ENCODE assay signal across 12 cellular contexts in genomic region chr6:157514659-157515496, GRCh38.
A peak's percentile ranks its signal among the peaks of the same experiment; 100 is the strongest.
DNase-seq lines count a peak whose midpoint lies in the region; ATAC-seq and TF ChIP-seq lines count a peak whose summit lies in the region.
"Had no signal": no experiment of that assay in that cellular context is flagged by ENCODE, and none has a peak within 500 bp of the region (broad histone marks: within the 10 kb centered on the region; RNA-seq: fewer than 3 reads in every experiment).

No MANE protein-coding gene starts in this region.

- ATAC-seq in heart right ventricle: peak in 7 of 8 donors; percentile 36 to 88 (median 56)
- peak; percentile 69 for ATAC-seq in aorta (ENCODE audit: low FRiP score)
- ATAC-seq: left colon had no signal

- H4K20me1 ChIP-seq in OCI-LY7 (ENCODE audit: insufficient read depth, low read length): no peaks in the 10 kb centered on the region

- H3K36me3 Mint-ChIP-seq in T-helper 1 cell treated with Interleukin-12 subunit alpha and Interleukin-12 subunit beta and Interleukin-4 antibody, amounts not matched to agents 30 μg/mL and 1 μg/mL, for 36 hours (ENCODE audit: low read depth): peaks cover 6% of the 10 kb centered on the region
- H3K36me3 Mint-ChIP-seq: activated naive CD4-positive, alpha-beta T cell treated with anti-CD3 and anti-CD28 coated beads, Interleukin-2, amount 50 U/mL, for 24 hours had no signal

- no peak overlapping the region for H3K4me3 ChIP-seq in heart right ventricle
- H3K4me3 ChIP-seq in left ventricle myocardium inferior: no peak overlapping the region
- H3K4me3 ChIP-seq in aorta (ENCODE audit: low read length in 2 of 2): no peak overlapping the region
- H3K4me3 ChIP-seq in OCI-LY7 (ENCODE audit: low read depth, low read length, poor library complexity, severe bottlenecking): no peak overlapping the region

- H3K9me3 Mint-ChIP-seq in T-helper 1 cell treated with Interleukin-12 subunit alpha and Interleukin-12 subunit beta and Interleukin-4 antibody, amounts not matched to agents 30 μg/mL and 1 μg/mL, for 36 hours: no peaks in the 10 kb centered on the region
- H3K9me3 Mint-ChIP-seq: activated naive CD4-positive, alpha-beta T cell treated with anti-CD3 and anti-CD28 coated beads, Interleukin-2, amount 50 U/mL, for 24 hours; CD4-positive, alpha-beta T cell had no signal

- peak in 1 of 2 donors; percentile 38 for DNase-seq in heart right ventricle
- no peak for DNase-seq in left ventricle myocardium inferior
- peak; percentile 52 for DNase-seq in hepatic stellate cell (ENCODE audit: low spot score)
- no peak for DNase-seq in aorta
- DNase-seq in stimulated activated naive CD4-positive, alpha-beta T cell treated with Interleukin-2 at 50 U/mL for 16 hours (lab: John Stamatoyannopoulos, UW): no peak
- DNase-seq in medulla oblongata (ENCODE audit: extremely low spot score): no peak
- DNase-seq in OCI-LY7 (ENCODE audit: low spot score): no peak
- DNase-seq: CD4-positive, alpha-beta T cell; left colon; NCI-H526 had no signal

- peak overlapping the region; percentile 15 for H3K27ac Mint-ChIP-seq in T-helper 1 cell treated with Interleukin-12 subunit alpha and Interleukin-12 subunit beta and Interleukin-4 antibody, amounts not matched to agents 30 μg/mL and 1 μg/mL, for 36 hours
- H3K27ac Mint-ChIP-seq: activated naive CD4-positive, alpha-beta T cell treated with anti-CD3 and anti-CD28 coated beads, Interleukin-2, amount 50 U/mL, for 24 hours; CD4-positive, alpha-beta T cell had no signal

- WGBS in heart right ventricle, 2 donors: 80 to 87% methylated on average over 19 of the region's 19 CpGs
- 77% methylated on average over 19 of the region's 19 CpGs for WGBS in aorta, 2 donors

- H3K9me3 ChIP-seq in heart right ventricle: no peaks in the 10 kb centered on the region
- no peaks in the 10 kb centered on the region for H3K9me3 ChIP-seq in left ventricle myocardium inferior (replicated peaks)
- H3K9me3 ChIP-seq in aorta (ENCODE audit: control insufficient read depth, low read length): no peaks in the 10 kb centered on the region
- no peaks in the 10 kb centered on the region for H3K9me3 ChIP-seq in OCI-LY7 (ENCODE audit: low read length)

- H3K4me1 ChIP-seq in heart right ventricle (peaks cover 0 to 16% (median 6%) of the 10 kb centered on the region in 9 donors), left ventricle myocardium inferior (peaks cover 17% of the 10 kb centered on the region), aorta (ENCODE audit: control insufficient read depth in 1 of 2, insufficient read depth in 2 of 2, low read length in 2 of 2) (no peaks in the 10 kb centered on the region), OCI-LY7 (ENCODE audit: insufficient read depth, low read length, poor library complexity, severe bottlenecking) (no peaks in the 10 kb centered on the region)

- TF ChIP-seq CTCF in heart right ventricle (IDR thresholded peaks at IDR 0.05) (no peak), left ventricle myocardium inferior (IDR thresholded peaks at IDR 0.05; ENCODE audit: borderline replicate concordance) (no peak), OCI-LY7 (conservative IDR thresholded peaks at IDR 0.05; ENCODE audit: low read length) (no peak)

- no peak overlapping the region for H3K4me3 Mint-ChIP-seq in T-helper 1 cell treated with Interleukin-12 subunit alpha and Interleukin-12 subunit beta and Interleukin-4 antibody, amounts not matched to agents 30 μg/mL and 1 μg/mL, for 36 hours
- H3K4me3 Mint-ChIP-seq: activated naive CD4-positive, alpha-beta T cell treated with anti-CD3 and anti-CD28 coated beads, Interleukin-2, amount 50 U/mL, for 24 hours; CD4-positive, alpha-beta T cell had no signal

- H3K27ac ChIP-seq in heart right ventricle (no peak overlapping the region), left ventricle myocardium inferior (replicated peaks) (no peak overlapping the region), aorta (ENCODE audit: low read depth in 1 of 2, low read length in 2 of 2) (peak overlapping the region in 1 of 2 donors; percentile 17), OCI-LY7 (ENCODE audit: low read depth, low read length, poor library complexity, severe bottlenecking) (no peak overlapping the region)

- H2AFZ ChIP-seq in OCI-LY7 (ENCODE audit: low read length): no peak overlapping the region

- BruUV-seq in OCI-LY7 (replicated peaks; lab: Mats Ljungman, UMichigan): no TSS peak

- H3K27me3 Mint-ChIP-seq in T-helper 1 cell treated with Interleukin-12 subunit alpha and Interleukin-12 subunit beta and Interleukin-4 antibody, amounts not matched to agents 30 μg/mL and 1 μg/mL, for 36 hours (ENCODE audit: low read depth): no peaks in the 10 kb centered on the region
- H3K27me3 Mint-ChIP-seq: activated naive CD4-positive, alpha-beta T cell treated with anti-CD3 and anti-CD28 coated beads, Interleukin-2, amount 50 U/mL, for 24 hours; CD4-positive, alpha-beta T cell had no signal

- peaks cover 16% of the 10 kb centered on the region for H3K4me1 Mint-ChIP-seq in T-helper 1 cell treated with Interleukin-12 subunit alpha and Interleukin-12 subunit beta and Interleukin-4 antibody, amounts not matched to agents 30 μg/mL and 1 μg/mL, for 36 hours (ENCODE audit: low read depth)

- CTCF ChIA-PET in OCI-LY7 (lab: Charles Lee; ENCODE audit: unreplicated experiment): no interaction called here

- H3K79me2 ChIP-seq in OCI-LY7 (ENCODE audit: insufficient read depth, low read depth, low read length): no peaks in the 10 kb centered on the region

- H3K4me2 ChIP-seq in OCI-LY7 (ENCODE audit: low read length): no peak overlapping the region

- H3K9me2 ChIP-seq in OCI-LY7 (ENCODE audit: insufficient read depth, low read length): no peaks in the 10 kb centered on the region

- POLR2A ChIA-PET in OCI-LY7 (lab: Charles Lee): interaction anchor here (0.8 kb wide), 1 partner anchor 28 kb away, joined by 6 read pairs; no protein-coding TSS in a partner anchor

- intact Hi-C loops in heart right ventricle (cut with DNase I): no loop called here
- intact Hi-C loops in left ventricle myocardium inferior (cut with micrococcal nuclease): no loop called here
- intact Hi-C loops in aorta (cut with DNase I): no loop called here
- intact Hi-C loops in OCI-LY7 (cut with micrococcal nuclease; ENCODE audit: unreplicated experiment): no loop called here

- H3K27me3 ChIP-seq in heart right ventricle (no peaks in the 10 kb centered on the region), left ventricle myocardium inferior (ENCODE audit: low read depth) (no peaks in the 10 kb centered on the region), aorta (ENCODE audit: control insufficient read depth in 1 of 2, insufficient read depth in 2 of 2, low read length in 1 of 2) (no peaks in the 10 kb centered on the region)

- no peaks in the 10 kb centered on the region for H3K36me3 ChIP-seq in heart right ventricle
- no peaks in the 10 kb centered on the region for H3K36me3 ChIP-seq in left ventricle myocardium inferior
- no peaks in the 10 kb centered on the region for H3K36me3 ChIP-seq in aorta (ENCODE audit: control insufficient read depth in 1 of 2, insufficient read depth in 2 of 2, low read length in 1 of 2)
- no peaks in the 10 kb centered on the region for H3K36me3 ChIP-seq in OCI-LY7 (ENCODE audit: insufficient read depth, low read length)
